16 cellular contexts compared by ENCODE assay signal in the genomic region with DNA sequence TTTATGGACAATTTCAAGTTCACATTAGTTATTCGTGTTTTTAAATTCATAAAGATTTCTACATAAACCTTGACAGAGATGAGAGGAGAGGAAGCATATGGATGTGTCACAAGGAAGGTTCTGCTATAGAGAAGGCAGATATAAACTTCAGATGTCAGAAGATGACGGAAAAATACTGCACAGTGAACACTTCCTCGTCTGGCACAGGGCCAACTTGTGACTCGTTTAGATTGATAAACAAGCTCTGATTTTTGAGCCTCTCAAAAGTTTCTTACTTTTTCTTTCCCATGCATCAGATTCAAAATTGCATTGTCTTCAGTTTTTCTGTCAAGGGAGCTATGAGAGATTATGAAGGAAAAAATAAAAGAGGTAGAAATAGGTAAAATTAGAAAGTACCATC.
A peak's percentile ranks its signal among the peaks of the same experiment; 100 is the strongest.
DNase-seq lines count a peak whose midpoint lies in the region; ATAC-seq, FAIRE-seq and TF ChIP-seq lines count a peak whose summit lies in the region.
"Had no signal": no experiment of that assay in that cellular context is flagged by ENCODE, and none has a peak within 500 bp of the region (broad histone marks: within the 10 kb centered on the region; RNA-seq: fewer than 3 reads in every experiment).

No MANE protein-coding gene starts in this region.

- H4K20me1 ChIP-seq in K562 (replicated peaks; ENCODE audit: control insufficient read depth, insufficient read depth, low read length) = no peaks in the 10 kb centered on the region
- H4K20me1 ChIP-seq: BLaER1 had no signal

- BruUV-seq in K562 (replicated peaks; lab: Mats Ljungman, UMichigan) = no TSS peak

- no peak for ATAC-seq in K562
- ATAC-seq: GM12878, GM23338 had no signal

- intact Hi-C loops in K562 (cut with micrococcal nuclease) = no loop called here

- TF ChIP-seq RAD21 in K562 (CRISPR knock-in tag; conservative IDR thresholded peaks at IDR 0.05 in 1 of 2, IDR thresholded peaks at IDR 0.05 in 1 of 2) = no peak

- H3K79me2 ChIP-seq in K562 (ENCODE audit: control insufficient read depth, insufficient read depth, low read length) = no peaks in the 10 kb centered on the region

- POLR2A ChIA-PET in K562 (lab: Yijun Ruan, JAX) = no interaction called here

- 0% methylated on average over 4 of the region's 4 CpGs for WGBS in K562 (ENCODE audit: insufficient coverage, low coverage, missing lambda C conversion rate)

- no peak overlapping the region for H3K27ac ChIP-seq in K562 (ENCODE audit: extremely low read depth, low read depth, low read length)
- H3K27ac ChIP-seq: BLaER1 had no signal

- H2AFZ ChIP-seq in K562 (ENCODE audit: low read depth, low read length) = no peak overlapping the region
- H2AFZ ChIP-seq: GM23338 had no signal

- in situ Hi-C loops in K562 (cut with MboI) = no loop called here

- no peak for TF ChIP-seq CTCF in K562 (IDR thresholded peaks at IDR 0.05 in 2 of 3, conservative IDR thresholded peaks at IDR 0.05 in 1 of 3; ENCODE audit: insufficient read depth in 2 of 3, low read depth in 1 of 3, low read length in 3 of 3)

- no peak for TF ChIP-seq EP300 in K562 (IDR thresholded peaks at IDR 0.05; ENCODE audit: low read length)

- no peak overlapping the region for H3K9ac ChIP-seq in K562 (ENCODE audit: insufficient read depth in 1 of 2, low read depth in 2 of 2, low read length in 2 of 2)
- H3K9ac ChIP-seq: BLaER1 had no signal

- TF ChIP-seq POLR2A in K562 (conservative IDR thresholded peaks at IDR 0.05) (no peak), H54 (IDR thresholded peaks at IDR 0.05; ENCODE audit: low read depth, low read length) (no peak)

- H3K9me1 ChIP-seq in K562 (ENCODE audit: control insufficient read depth, insufficient read depth, low read length) = no peaks in the 10 kb centered on the region

- no peaks in the 10 kb centered on the region for H3K4me1 ChIP-seq in K562 (replicated peaks in 1 of 2; ENCODE audit: control insufficient read depth in 2 of 2, insufficient read depth in 2 of 2, low read length in 2 of 2)

- CTCF ChIA-PET in K562 (lab: Yijun Ruan, JAX; ENCODE audit: low intra/inter-chr PET ratio) = no interaction called here

- DNase-seq in NCI-H748 (lab: John Stamatoyannopoulos, UW; ENCODE audit: unreplicated experiment) (peak; percentile 8), NCI-H748 treated with DMSO at 0.1 percent for 48 hours (lab: John Stamatoyannopoulos, UW) (no peak), K562 (ENCODE audit: extremely low read depth in 1 of 4, low spot score in 3 of 4) (peak in 1 of 4 experiments; percentile 1), lung microvascular endothelial cell (ENCODE audit: low read depth in 2 of 2) (peak; percentile 55 to 58), H54 (ENCODE audit: insufficient read length, low spot score) (no peak), NCI-H510A treated with DMSO at 0.1 percent for 48 hours (lab: John Stamatoyannopoulos, UW) (no peak), NCI-H446 (lab: John Stamatoyannopoulos, UW) (no peak)
- DNase-seq: 8988T; AML-193; CD8-positive, alpha-beta memory T cell; DMS53; H9; IMR-90 had no signal

- no peak overlapping the region for H3K4me3 ChIP-seq in K562
- H3K4me3 ChIP-seq: BLaER1, GM12878, GM23338 had no signal

- H3K36me3 ChIP-seq in K562 (ENCODE audit: control insufficient read depth, insufficient read depth, low read length) = no peaks in the 10 kb centered on the region
- H3K36me3 ChIP-seq: BLaER1 had no signal

- H3K27me3 ChIP-seq in K562 (ENCODE audit: control insufficient read depth in 2 of 2, insufficient read depth in 2 of 2, low read length in 2 of 2) = no peaks in the 10 kb centered on the region
- H3K27me3 ChIP-seq: BLaER1 had no signal

- no peak for FAIRE-seq in K562 (lab: Jason Lieb, UNC)
- FAIRE-seq in H54 (lab: Jason Lieb, UNC) = no peak
- FAIRE-seq: GM12878 had no signal

- no peaks in the 10 kb centered on the region for H3K9me3 ChIP-seq in K562 (replicated peaks; ENCODE audit: control insufficient read depth, insufficient read depth, low read depth, low read length)

- H3K4me2 ChIP-seq in K562 (ENCODE audit: insufficient read depth, low read length) = no peak overlapping the region
- H3K4me2 ChIP-seq: BLaER1, GM23338 had no signal

TF ChIP-seq in K562, 482 proteins besides CTCF, POLR2A, EP300 and RAD21:
- peak; percentile 78 for TF ChIP-seq NFIX (CRISPR knock-in tag; IDR thresholded peaks at IDR 0.05; ENCODE audit: low read depth)
- TF ChIP-seq NFIC (IDR thresholded peaks at IDR 0.05) = peak; percentile 93
- no peak for TF ChIP-seq FOXA1 (IDR thresholded peaks at IDR 0.05; ENCODE audit: borderline replicate concordance)
- TF ChIP-seq FUS (optimal IDR thresholded peaks at IDR 0.05; ENCODE audit: low read depth, low read length) = no peak
TF ChIP-seq in K562: peak in this region for 2.

Comparison
In these comparisons a context has a peak if more than half of its experiments do, and no peak if none do; other contexts are left out.
1. DNase-seq: peak in NCI-H748 (single experiment) and lung microvascular endothelial cell (2 of 2); none in NCI-H748 treated with DMSO at 0.1 percent for 48 hours (single experiment), H54 (single experiment), NCI-H510A treated with DMSO at 0.1 percent for 48 hours (single experiment) and NCI-H446 (0 of 2).